9 cellular contexts compared by ENCODE assay signal in the genomic region with DNA sequence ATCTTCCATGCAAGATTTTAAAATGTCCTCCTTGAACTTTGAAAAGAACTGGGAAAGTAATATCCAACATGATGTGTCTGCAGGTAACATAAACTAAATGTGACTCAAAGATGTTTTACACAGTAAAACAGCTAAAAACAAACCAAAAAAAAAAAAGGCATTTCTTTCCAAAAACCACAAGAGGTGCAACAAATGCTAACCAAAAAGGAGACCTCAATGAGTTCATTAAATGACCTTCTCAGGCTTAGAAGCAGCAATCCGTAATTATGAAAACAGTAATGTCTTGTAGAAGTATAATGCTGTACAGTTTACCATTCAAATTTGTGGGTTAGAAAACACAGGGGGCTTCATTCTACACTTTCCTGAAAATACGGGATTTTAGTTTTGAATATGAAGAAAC. TPM values are rescaled to one million over a fixed set of nuclear protein-coding genes. Genes with fewer than 3 reads are reported as not detected.
DNase-seq lines count a peak whose midpoint lies in the region; ATAC-seq, FAIRE-seq and TF ChIP-seq lines count a peak whose summit lies in the region.
"Had no signal": no experiment of that assay in that cellular context is flagged by ENCODE, and none has a peak within 500 bp of the region (broad histone marks: within the 10 kb centered on the region; RNA-seq: fewer than 3 reads in every experiment).

No MANE protein-coding gene starts in this region.

- no peak for FAIRE-seq in D721Med (lab: Jason Lieb, UNC)

- TF ChIP-seq POLR2A in IMR-90 (IDR thresholded peaks at IDR 0.05; ENCODE audit: low read depth, low read length): no peak

- no peaks in the 10 kb centered on the region for H3K27me3 Mint-ChIP-seq in brain

- H2BK20ac ChIP-seq in IMR-90 (ENCODE audit: low read depth, low read length): no peak overlapping the region

- H3K4me2 ChIP-seq in IMR-90 (ENCODE audit: low read depth, low read length): peak overlapping the region; percentile 85

- H3K23ac ChIP-seq in IMR-90 (ENCODE audit: low read depth, low read length): peak overlapping the region; percentile 73; the same call in 1 of the 2 replicates

- TF ChIP-seq CTCF in A673 (conservative IDR thresholded peaks at IDR 0.05; ENCODE audit: low read depth, low read length): no peak
- no peak for TF ChIP-seq CTCF in IMR-90 (conservative IDR thresholded peaks at IDR 0.05; ENCODE audit: low read depth, low read length)
- TF ChIP-seq CTCF in brain (conservative IDR thresholded peaks at IDR 0.05): no peak
- TF ChIP-seq CTCF in D721Med (IDR thresholded peaks at IDR 0.05; ENCODE audit: insufficient read depth, missing control alignments): no peak

- peak overlapping the region; percentile 47; the same call in 1 of the 2 replicates for H4K5ac ChIP-seq in IMR-90 (ENCODE audit: low read depth, low read length)

- H3K27ac ChIP-seq in A673 (ENCODE audit: low read depth, low read length, poor library complexity, severe bottlenecking): peak overlapping the region; percentile 96
- peak overlapping the region; percentile 86; the same call in 1 of the 2 replicates for H3K27ac ChIP-seq in IMR-90 (ENCODE audit: insufficient read depth, low read length)

- H3K18ac ChIP-seq in IMR-90 (ENCODE audit: low read depth, low read length): peak overlapping the region; percentile 90

- no peaks in the 10 kb centered on the region for H3K27me3 ChIP-seq in A673 (replicated peaks; ENCODE audit: insufficient read depth, low read depth, low read length, poor library complexity)
- H3K27me3 ChIP-seq in IMR-90 (ENCODE audit: control insufficient read depth, insufficient read depth, low read length): no peaks in the 10 kb centered on the region
- no peaks in the 10 kb centered on the region for H3K27me3 ChIP-seq in mucosa of stomach (ENCODE audit: control insufficient read depth, insufficient read depth, low read length)

- TF ChIP-seq RAD21 in IMR-90 (IDR thresholded peaks at IDR 0.05; ENCODE audit: low read length): no peak

- CTCF ChIA-PET in A673 (lab: Charles Lee): no interaction called here
- CTCF ChIA-PET in IMR-90 (lab: Yijun Ruan, JAX): interaction anchor here (0.7 to 1.7 kb wide), 4 partner anchors 14 to 50 kb away, joined by 3 to 5 read pairs (median 4); no protein-coding TSS in a partner anchor

- H3K4me3 ChIP-seq in A673 (ENCODE audit: low read depth, low read length, poor library complexity, severe bottlenecking) (peak overlapping the region; percentile 75), IMR-90 (ENCODE audit: insufficient read depth, low read depth, low read length) (peak overlapping the region; percentile 83), mucosa of stomach (ENCODE audit: low read length) (no peak overlapping the region)

- in situ Hi-C loops in IMR-90 (cut with MboI; ENCODE audit: low sequenced_read_pairs): loop anchor here (5.0 kb wide), 1 partner anchor 50 kb away; no protein-coding TSS in a partner anchor

- no peak overlapping the region for H2AK9ac ChIP-seq in IMR-90 (replicated peaks; ENCODE audit: low read depth, low read length, poor library complexity)

- intact Hi-C loops in A673 (cut with micrococcal nuclease; ENCODE audit: unreplicated experiment): loop anchor here (5.0 kb wide), 1 partner anchor 50 kb away; no protein-coding TSS in a partner anchor
- intact Hi-C loops in IMR-90 (cut with micrococcal nuclease): loop anchor here (2.0 to 10.0 kb wide), 2 partner anchors 22 to 768 kb away; no protein-coding TSS in a partner anchor

- peak overlapping the region; percentile 62 for H3K56ac ChIP-seq in IMR-90 (ENCODE audit: extremely low read depth, insufficient read depth, low read length)

- peaks cover 55% of the 10 kb centered on the region for H3K4me1 ChIP-seq in A673 (ENCODE audit: insufficient read depth, low read length, poor library complexity, severe bottlenecking)
- H3K4me1 ChIP-seq in IMR-90 (ENCODE audit: control insufficient read depth, insufficient read depth, low read length): peaks cover 11% of the 10 kb centered on the region; the same call in 1 of the 2 replicates
- peaks cover 21% of the 10 kb centered on the region for H3K4me1 ChIP-seq in mucosa of stomach (ENCODE audit: control insufficient read depth, insufficient read depth, low read length)

- H3K27ac Mint-ChIP-seq in brain: peak overlapping the region; percentile 97 to 100 (median 99)

- H3K9ac ChIP-seq in IMR-90 (ENCODE audit: low read depth, low read length): peak overlapping the region; percentile 99
- H3K9ac ChIP-seq in mucosa of stomach (ENCODE audit: low read length): peak overlapping the region; percentile 96

- no peak overlapping the region; the same call in 1 of the 2 replicates for H3K4ac ChIP-seq in IMR-90 (ENCODE audit: low read depth, low read length)

- H3K14ac ChIP-seq in IMR-90 (replicated peaks; ENCODE audit: low read depth, low read length): peak overlapping the region; percentile 64

- no peaks in the 10 kb centered on the region for H3K9me3 ChIP-seq in A673 (ENCODE audit: low read depth, low read length, poor library complexity, severe bottlenecking)
- H3K9me3 ChIP-seq in IMR-90 (ENCODE audit: control insufficient read depth, insufficient read depth, low read length): no peaks in the 10 kb centered on the region
- H3K9me3 ChIP-seq in mucosa of stomach (ENCODE audit: control insufficient read depth, low read length): no peaks in the 10 kb centered on the region

- H4K20me1 ChIP-seq in IMR-90 (ENCODE audit: insufficient read depth, low read length): peaks cover 22% of the 10 kb centered on the region

- peaks cover 12% of the 10 kb centered on the region for H3K36me3 Mint-ChIP-seq in brain

- H2AK5ac ChIP-seq in IMR-90 (ENCODE audit: low read depth, low read length): no peak overlapping the region

- peak overlapping the region; percentile 79 for H2BK5ac ChIP-seq in IMR-90 (ENCODE audit: low read depth, low read length, poor library complexity, severe bottlenecking)

- H3K36me3 ChIP-seq in A673 (ENCODE audit: insufficient read depth, low read length, poor library complexity, severe bottlenecking) (peaks cover 13% of the 10 kb centered on the region), IMR-90 (ENCODE audit: control insufficient read depth, insufficient read depth, low read length) (peaks cover 7% of the 10 kb centered on the region), mucosa of stomach (ENCODE audit: control insufficient read depth, insufficient read depth, low read length) (no peaks in the 10 kb centered on the region)

- DNase-seq in A673 (ENCODE audit: low spot score) (no peak), IMR-90 (no peak), DMS153 treated with DMSO at 0.1 percent for 48 hours (lab: John Stamatoyannopoulos, UW; ENCODE audit: unreplicated experiment) (no peak), D721Med (ENCODE audit: insufficient read length, low spot score) (no peak), SIG-M5 (lab: John Stamatoyannopoulos, UW) (no peak)
- DNase-seq: activated CD8-positive, alpha-beta memory T cell treated with anti-CD3 and anti-CD28 coated beads, Interleukin-2, amount 50 U/mL, for 4 hours had no signal

- dilution Hi-C loops in IMR-90 (cut with HindIII; ENCODE audit: low sequenced_read_pairs, unreplicated experiment): no loop called here

- no peaks in the 10 kb centered on the region; the same call in 1 of the 2 replicates for H3K9me1 ChIP-seq in IMR-90 (ENCODE audit: insufficient read depth, low read length)

- BruUV-seq in A673 (replicated peaks; lab: Mats Ljungman, UMichigan): no TSS peak
- no TSS peak for BruUV-seq in IMR-90 (replicated peaks; lab: Mats Ljungman, UMichigan)

- H3K4me1 Mint-ChIP-seq in brain: peaks cover 77% of the 10 kb centered on the region

- peak overlapping the region in 1 of 2 experiments; percentile 11; a peak in 1 of 4 replicates for H4K8ac ChIP-seq in IMR-90 (ENCODE audit: low read depth in 2 of 2, low read length in 2 of 2)

- peak overlapping the region; percentile 13; the same call in 1 of the 2 replicates for H4K91ac ChIP-seq in IMR-90 (ENCODE audit: insufficient read depth, low read depth, low read length)

- peak overlapping the region; percentile 9; the same call in 1 of the 2 replicates for H2BK120ac ChIP-seq in IMR-90 (ENCODE audit: low read depth, low read length)

- peaks cover 0 to 4% (median 0%) of the 10 kb centered on the region in 5 experiments for H3K9me3 Mint-ChIP-seq in brain

- ATAC-seq in IMR-90 (ENCODE audit: low read depth) (no peak), HG02623 (IDR thresholded peaks at IDR 0.05; ENCODE audit: unreplicated experiment) (no peak)

- peaks cover 10 to 11% of the 10 kb centered on the region in 2 experiments; a peak in 3 of 4 replicates for H3K79me1 ChIP-seq in IMR-90 (ENCODE audit: low read depth in 1 of 2, low read length in 2 of 2)

- H2AFZ ChIP-seq in IMR-90 (replicated peaks; ENCODE audit: low read length, poor library complexity): no peak overlapping the region

- POLR2A ChIA-PET in A673 (lab: Charles Lee; ENCODE audit: low non-redundant PET): no interaction called here
- POLR2A ChIA-PET in IMR-90 (lab: Charles Lee; ENCODE audit: unreplicated experiment): interaction anchor here (0.6 to 0.7 kb wide), 2 partner anchors 37 to 710 kb away, joined by 3 to 4 read pairs; no protein-coding TSS in a partner anchor

- no CpG with 5 or more reads among the region's 2 CpGs for WGBS in IMR-90 (ENCODE audit: extremely low coverage in 2 of 2, insufficient read length in 1 of 2), 2 experiments

- no peak overlapping the region for H2BK15ac ChIP-seq in IMR-90 (ENCODE audit: low read depth, low read length)

- peak overlapping the region; percentile 93 to 100 (median 95) for H3K4me3 Mint-ChIP-seq in brain

TF ChIP-seq in IMR-90, 13 proteins besides CTCF, POLR2A, EP300 and RAD21 (continues in another document):
- TF ChIP-seq, protein P1, sequence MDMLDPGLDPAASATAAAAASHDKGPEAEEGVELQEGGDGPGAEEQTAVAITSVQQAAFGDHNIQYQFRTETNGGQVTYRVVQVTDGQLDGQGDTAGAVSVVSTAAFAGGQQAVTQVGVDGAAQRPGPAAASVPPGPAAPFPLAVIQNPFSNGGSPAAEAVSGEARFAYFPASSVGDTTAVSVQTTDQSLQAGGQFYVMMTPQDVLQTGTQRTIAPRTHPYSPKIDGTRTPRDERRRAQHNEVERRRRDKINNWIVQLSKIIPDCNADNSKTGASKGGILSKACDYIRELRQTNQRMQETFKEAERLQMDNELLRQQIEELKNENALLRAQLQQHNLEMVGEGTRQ (IDR thresholded peaks at IDR 0.05; ENCODE audit: low read depth, low read length): no peak
- TF ChIP-seq FOS (IDR thresholded peaks at IDR 0.05; ENCODE audit: low read depth, low read length): no peak

RNA-seq across cellular contexts. Expression of a gene that starts 2.5 kb away (rescaled TPM):
- total RNA-seq in A673 (2021): 103 and 132 TPM in 2 replicates
- total RNA-seq in IMR-90 (2012; rRNA removed): 50.0 and 68.0 TPM in 2 replicates
- 44.9 and 57.0 TPM in 2 replicates for polyA plus RNA-seq in IMR-90 (2012; rRNA removed)
- polyA plus RNA-seq in IMR-90 (2012; cell fraction: cytosol; rRNA removed): 14.3 and 27.2 TPM in 2 replicates
- 8.4 and 77.6 TPM in 2 replicates for polyA plus RNA-seq in IMR-90 (2012; cell fraction: nucleus; rRNA removed; ENCODE audit: low replicate concordance)
- polyA plus RNA-seq in brain (ENCODE audit: insufficient read depth, low read depth, low replicate concordance): 33.5 TPM

RNA-seq across cellular contexts. Expression of a gene that starts 56.3 kb away (rescaled TPM):
- total RNA-seq in A673 (2021) (23.5 and 23.8 TPM in 2 replicates), IMR-90 (2012; rRNA removed) (11.7 and 23.1 TPM in 2 replicates)
- polyA plus RNA-seq in IMR-90 (2012; rRNA removed) (13.0 and 17.5 TPM in 2 replicates), brain (ENCODE audit: insufficient read depth, low read depth, low replicate concordance) (7.2 TPM)
- polyA plus RNA-seq in IMR-90 (2012; cell fraction: cytosol; rRNA removed): 1.4 and 5.3 TPM in 2 replicates
- 0.42 and 5.4 TPM in 2 replicates for polyA plus RNA-seq in IMR-90 (2012; cell fraction: nucleus; rRNA removed; ENCODE audit: low replicate concordance)
